ENCODE assay signal across 1 cellular context in genomic region chr19:42401365-42402303, GRCh38.
A peak's percentile ranks its signal among the peaks of the same experiment; 100 is the strongest.
TF ChIP-seq lines count a peak whose summit lies in the region.

No MANE protein-coding gene starts in this region.

TF ChIP-seq in K562, 482 proteins besides CTCF, POLR2A, EP300 and RAD21:
- TF ChIP-seq RBFOX2 (IDR thresholded peaks at IDR 0.05; ENCODE audit: low read depth, low read length): 0 out of 2 replicates have a peak, but pooled peaks have one; percentile 24
- 0 out of 2 replicates have a peak, but pooled peaks have one; percentile 22 for TF ChIP-seq ARID3A (IDR thresholded peaks at IDR 0.05; ENCODE audit: borderline replicate concordance, low read depth, low read length)
- peak; percentile 52 for TF ChIP-seq SMC3 (conservative IDR thresholded peaks at IDR 0.05; ENCODE audit: insufficient read depth, low read depth, low read length)
- TF ChIP-seq CCNT2 (IDR thresholded peaks at IDR 0.05; ENCODE audit: borderline replicate concordance, extremely low read depth, insufficient read length, low read depth, low read length): peak; percentile 31
- no peak for TF ChIP-seq CSDE1 (IDR thresholded peaks at IDR 0.05)
- TF ChIP-seq NFE2 (IDR thresholded peaks at IDR 0.05; ENCODE audit: low read depth): no peak
- peak; percentile 50 for TF ChIP-seq POLR2G (IDR thresholded peaks at IDR 0.05; ENCODE audit: low read depth, low read length)
- peak; percentile 28; the same call in 1 of the 2 replicates for TF ChIP-seq CXXC5 (CRISPR knock-in tag; IDR thresholded peaks at IDR 0.05)
- peak; percentile 33 for TF ChIP-seq CREM (IDR thresholded peaks at IDR 0.05; ENCODE audit: low read depth)
- peak; percentile 44; the same call in 1 of the 2 replicates for TF ChIP-seq ZBTB33 (CRISPR knock-in tag; IDR thresholded peaks at IDR 0.05)
- TF ChIP-seq MED1 (CRISPR knock-in tag; IDR thresholded peaks at IDR 0.05; ENCODE audit: borderline replicate concordance): no peak
- 0 out of 4 replicates have a peak, but pooled peaks of 1 of the 2 experiments have one; percentile 19 for TF ChIP-seq RCOR1 (IDR thresholded peaks at IDR 0.05; ENCODE audit: borderline replicate concordance in 1 of 2, low read depth in 2 of 2, low read length in 2 of 2)
- no peak for TF ChIP-seq TBL1XR1 (IDR thresholded peaks at IDR 0.05; ENCODE audit: low read length in 2 of 2)
- no peak for TF ChIP-seq ZNF263 (CRISPR knock-in tag; IDR thresholded peaks at IDR 0.05; ENCODE audit: borderline replicate concordance)
- TF ChIP-seq ERF (CRISPR knock-in tag; IDR thresholded peaks at IDR 0.05): 0 out of 2 replicates have a peak, but pooled peaks have one; percentile 20
- peak in 1 of 2 experiments; percentile 31; a peak in 1 of 4 replicates for TF ChIP-seq HDAC1 (IDR thresholded peaks at IDR 0.05)
- TF ChIP-seq ZSCAN32 (CRISPR knock-in tag; IDR thresholded peaks at IDR 0.05): no peak
- TF ChIP-seq CREB3L1 (IDR thresholded peaks at IDR 0.05; ENCODE audit: borderline replicate concordance, low read depth): no peak
- TF ChIP-seq E2F6 (IDR thresholded peaks at IDR 0.05; ENCODE audit: borderline replicate concordance in 1 of 2, extremely low read depth in 1 of 2, insufficient read depth in 1 of 2, insufficient read length in 1 of 2, low read depth in 1 of 2, low read length in 1 of 2, poor library complexity in 1 of 2, severe bottlenecking in 1 of 2): peak in 1 of 2 experiments; percentile 32
- TF ChIP-seq ZBTB17 (CRISPR knock-in tag; IDR thresholded peaks at IDR 0.05): 0 out of 2 replicates have a peak, but pooled peaks have one; percentile 28
- TF ChIP-seq NRF1 (conservative IDR thresholded peaks at IDR 0.05 in 1 of 2, IDR thresholded peaks at IDR 0.05 in 1 of 2): peak; percentile 84 to 87
- no peak for TF ChIP-seq LCOR (CRISPR knock-in tag; IDR thresholded peaks at IDR 0.05)
- peak; percentile 41; the same call in 1 of the 2 replicates for TF ChIP-seq VEZF1 (CRISPR knock-in tag; IDR thresholded peaks at IDR 0.05)
- peak; percentile 15; the same call in 1 of the 2 replicates for TF ChIP-seq GMEB1 (CRISPR knock-in tag; IDR thresholded peaks at IDR 0.05)
- TF ChIP-seq ZNF324 (CRISPR knock-in tag; IDR thresholded peaks at IDR 0.05): no peak
- 0 out of 2 replicates have a peak, but pooled peaks have one; percentile 27 for TF ChIP-seq MYC (IDR thresholded peaks at IDR 0.05; ENCODE audit: low read depth, low read length)
- no peak for TF ChIP-seq MYC (CRISPR knock-in tag; IDR thresholded peaks at IDR 0.05; ENCODE audit: borderline replicate concordance, low read depth)
- no peak for TF ChIP-seq NR2C2 (CRISPR knock-in tag; IDR thresholded peaks at IDR 0.05)
- TF ChIP-seq NR2C2 (tag; IDR thresholded peaks at IDR 0.05): 0 out of 2 replicates have a peak, but pooled peaks have one; percentile 16
- TF ChIP-seq CTCFL (IDR thresholded peaks at IDR 0.05; ENCODE audit: borderline replicate concordance, insufficient read depth, low read depth, low read length, poor library complexity, severe bottlenecking): peak; percentile 46
